Comparison of ENCODE assay signal across 23 cellular contexts in the genomic region with DNA sequence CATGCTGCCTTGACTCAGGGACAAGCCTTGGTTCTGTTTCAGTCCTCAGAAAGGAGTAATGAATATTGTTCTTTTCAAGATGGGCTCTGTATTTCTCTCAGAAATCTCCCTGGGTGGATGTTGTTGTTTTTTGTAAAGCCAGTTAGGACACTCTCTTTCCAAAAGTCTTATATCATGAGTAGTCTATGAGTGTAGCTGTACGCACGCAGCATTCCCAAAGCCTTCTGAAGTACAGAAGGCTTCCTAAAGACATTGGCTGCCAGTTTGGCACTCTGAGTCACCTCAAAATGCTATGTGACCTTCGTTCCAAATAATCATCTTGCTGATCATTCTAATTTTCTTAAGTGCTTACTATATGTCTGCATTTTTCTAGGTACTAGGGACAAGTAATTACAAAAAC. TPM values are rescaled to one million over a fixed set of nuclear protein-coding genes. Genes with fewer than 3 reads are reported as not detected.
A peak's percentile ranks its signal among the peaks of the same experiment; 100 is the strongest.
DNase-seq lines count a peak whose midpoint lies in the region; ATAC-seq and TF ChIP-seq lines count a peak whose summit lies in the region.
"Had no signal": no experiment of that assay in that cellular context is flagged by ENCODE, and none has a peak within 500 bp of the region (broad histone marks: within the 10 kb centered on the region; RNA-seq: fewer than 3 reads in every experiment).

No MANE protein-coding gene starts in this region.

- peak overlapping the region; percentile 58 for H3K27ac ChIP-seq in AG04450 (ENCODE audit: low read depth, low read length)
- H3K27ac ChIP-seq in HCT116 (ENCODE audit: low read depth, low read length) = no peak overlapping the region
- peak overlapping the region in 3 of 4 donors; percentile 2 to 27 (median 19) for H3K27ac ChIP-seq in gastroesophageal sphincter
- H3K27ac ChIP-seq: epithelial cell of prostate, hepatocyte, transverse colon had no signal

- H3K79me2 ChIP-seq in HCT116 (ENCODE audit: insufficient read depth, low read length) = no peaks in the 10 kb centered on the region
- H3K79me2 ChIP-seq: hepatocyte had no signal

- peaks cover 0 to 16% of the 10 kb centered on the region in 2 experiments; a peak in 2 of 4 replicates for H3K4me1 ChIP-seq in HCT116 (ENCODE audit: control insufficient read depth in 1 of 2, insufficient read depth in 2 of 2, low read length in 2 of 2)
- peaks cover 0 to 30% (median 0%) of the 10 kb centered on the region in 3 donors for H3K4me1 ChIP-seq in gastroesophageal sphincter
- H3K4me1 ChIP-seq: transverse colon had no signal

- TF ChIP-seq CTCF in AG04450 (IDR thresholded peaks at IDR 0.05; ENCODE audit: low read depth, low read length) = no peak
- no peak for TF ChIP-seq CTCF in HCT116 (IDR thresholded peaks at IDR 0.05 in 2 of 3, conservative IDR thresholded peaks at IDR 0.05 in 1 of 3; ENCODE audit: borderline replicate concordance in 1 of 3, insufficient read depth in 1 of 3, low read depth in 2 of 3, low read length in 2 of 3)
- no peak for TF ChIP-seq CTCF in astrocyte of the spinal cord (IDR thresholded peaks at IDR 0.05; ENCODE audit: low read depth, low read length)
- no peak for TF ChIP-seq CTCF in gastroesophageal sphincter (IDR thresholded peaks at IDR 0.05)

- H3K27ac Mint-ChIP-seq in activated naive CD4-positive, alpha-beta T cell treated with anti-CD3 and anti-CD28 coated beads, Interleukin-2, amount 10 ng/mL, durations not matched to agents 7 days and 5 days = no peak overlapping the region
- H3K27ac Mint-ChIP-seq in activated T-cell treated with anti-CD3 and anti-CD28 coated beads, Interleukin-2, amount 50 U/mL, for 72 hours = no peak overlapping the region
- H3K27ac Mint-ChIP-seq: CD4-positive, alpha-beta T cell; dendritic cell treated with granulocyte-macrophage colony-stimulating factor and Interleukin-4, amounts not matched to agents 40 ng/mL and 50 ng/mL, for 4 days; GM23338; stimulated activated naive B cell treated with anti-CD40 and anti-IgM and Interleukin-4, amounts not matched to agents 10 μg/mL and 1 μg/mL and 100 μg/mL, for 72 hours had no signal

- ATAC-seq in HCT116 (no peak), gastroesophageal sphincter (no peak)
- no peak for ATAC-seq in activated T-cell treated with anti-CD3 and anti-CD28 coated beads, Interleukin-2, amount 50 U/mL, for 72 hours (replicated peaks in 1 of 2)

- no peak overlapping the region for H3K4me3 Mint-ChIP-seq in activated naive CD4-positive, alpha-beta T cell treated with anti-CD3 and anti-CD28 coated beads, Interleukin-2, amount 10 ng/mL, durations not matched to agents 7 days and 5 days
- no peak overlapping the region for H3K4me3 Mint-ChIP-seq in activated T-cell treated with anti-CD3 and anti-CD28 coated beads, Interleukin-2, amount 50 U/mL, for 72 hours
- H3K4me3 Mint-ChIP-seq: brain; CD4-positive, alpha-beta T cell; dendritic cell treated with granulocyte-macrophage colony-stimulating factor and Interleukin-4, amounts not matched to agents 40 ng/mL and 50 ng/mL, for 4 days; GM23338; neural crest cell; stimulated activated naive B cell treated with anti-CD40 and anti-IgM and Interleukin-4, amounts not matched to agents 10 μg/mL and 1 μg/mL and 100 μg/mL, for 72 hours had no signal

- CTCF ChIA-PET in AG04450 (lab: Charles Lee) (interaction anchor here (0.9 to 2.4 kb wide), 9 partner anchors 10 to 1802 kb away, joined by 3 to 16 read pairs (median 5); no protein-coding TSS in a partner anchor), HCT116 (lab: Charles Lee) (interaction anchor here (1.0 to 1.7 kb wide), 5 partner anchors 12 to 1891 kb away, joined by 3 to 12 read pairs (median 3); no protein-coding TSS in a partner anchor)
- CTCF ChIA-PET in activated naive CD4-positive, alpha-beta T cell treated with anti-CD3 and anti-CD28 coated beads, Interleukin-2, amount 10 ng/mL, durations not matched to agents 7 days and 5 days (lab: Charles Lee) = interaction anchor here (0.6 to 1.6 kb wide), 5 partner anchors 9 to 1543 kb away, joined by 3 to 6 read pairs (median 4); no protein-coding TSS in a partner anchor

- H3K27me3 Mint-ChIP-seq in activated naive CD4-positive, alpha-beta T cell treated with anti-CD3 and anti-CD28 coated beads, Interleukin-2, amount 10 ng/mL, durations not matched to agents 7 days and 5 days = no peaks in the 10 kb centered on the region
- no peaks in the 10 kb centered on the region for H3K27me3 Mint-ChIP-seq in activated T-cell treated with anti-CD3 and anti-CD28 coated beads, Interleukin-2, amount 50 U/mL, for 72 hours (ENCODE audit: low read depth)
- H3K27me3 Mint-ChIP-seq: brain; CD4-positive, alpha-beta T cell; dendritic cell treated with granulocyte-macrophage colony-stimulating factor and Interleukin-4, amounts not matched to agents 40 ng/mL and 50 ng/mL, for 4 days had no signal

- no TSS peak for BruUV-seq in HCT116 (replicated peaks; lab: Mats Ljungman, UMichigan)

- H2AFZ ChIP-seq in HCT116 (ENCODE audit: low read depth, low read length, poor library complexity, severe bottlenecking) = peak overlapping the region; percentile 82
- H2AFZ ChIP-seq: GM23338, hepatocyte had no signal

- DNase-seq in AG04450 (ENCODE audit: low read depth, low spot score) (peak; percentile 23), HCT116 (ENCODE audit: low read depth, low spot score) (no peak), astrocyte of the spinal cord (ENCODE audit: low read depth, low spot score) (peak; percentile 39), NCI-H345 treated with DMSO at 0.1 percent for 48 hours (lab: John Stamatoyannopoulos, UW; ENCODE audit: unreplicated experiment) (no peak)
- no peak for DNase-seq in activated naive CD4-positive, alpha-beta T cell (lab: John Stamatoyannopoulos, UW)
- DNase-seq in activated naive CD4-positive, alpha-beta T cell treated with anti-CD3 and anti-CD28 coated beads, Interleukin-2, amount 10 ng/mL, durations not matched to agents 7 days and 5 days = no peak
- no peak for DNase-seq in activated T-cell treated with anti-CD3 and anti-CD28 coated beads, Interleukin-2, amount 50 U/mL, for 72 hours
- DNase-seq: activated CD4-positive, alpha-beta T cell treated with anti-CD3 and anti-CD28 coated beads, Interleukin-2, amount 50 U/mL, for 1 hour; activated CD8-positive, alpha-beta memory T cell treated with anti-CD3 and anti-CD28 coated beads, Interleukin-2, amount 50 U/mL, for 48 hours; activated gamma-delta T cell treated with Interleukin-2 at 50 U/mL for 16 hours; CD4-positive, alpha-beta T cell; stimulated activated naive B cell treated with anti-CD40 and anti-IgM and Interleukin-4, amounts not matched to agents 10 μg/mL and 1 μg/mL and 100 μg/mL, for 72 hours had no signal

- H3K9me3 ChIP-seq in AG04450 (ENCODE audit: control insufficient read depth, insufficient read depth, low read length) = no peaks in the 10 kb centered on the region
- no peaks in the 10 kb centered on the region for H3K9me3 ChIP-seq in HCT116 (ENCODE audit: control insufficient read depth in 1 of 2, insufficient read depth in 1 of 2, low read depth in 1 of 2, low read length in 2 of 2)
- H3K9me3 ChIP-seq in gastroesophageal sphincter = no peaks in the 10 kb centered on the region
- H3K9me3 ChIP-seq: transverse colon had no signal

- H3K27me3 ChIP-seq in AG04450 (ENCODE audit: control insufficient read depth, insufficient read depth, low read length) (no peaks in the 10 kb centered on the region), HCT116 (ENCODE audit: insufficient read depth, low read length) (no peaks in the 10 kb centered on the region), gastroesophageal sphincter (no peaks in the 10 kb centered on the region)
- H3K27me3 ChIP-seq: hepatocyte, transverse colon had no signal

- RAD21 ChIA-PET in HCT116 (lab: Charles Lee; ENCODE audit: low non-redundant PET in 1 of 2, low total read pairs in 2 of 2, uncharacterized antibody in 2 of 2, unreplicated experiment in 2 of 2) = no interaction called here

- POLR2A ChIA-PET in AG04450 (lab: Yijun Ruan, JAX) = interaction anchor here (1.0 kb wide), 1 partner anchor 345 kb away, joined by 3 read pairs; no protein-coding TSS in a partner anchor
- POLR2A ChIA-PET in HCT116 (lab: Charles Lee) = no interaction called here

- no peaks in the 10 kb centered on the region for H4K20me1 ChIP-seq in HCT116 (ENCODE audit: insufficient read depth)

- H3K9ac ChIP-seq in HCT116 (ENCODE audit: low read length) = no peak overlapping the region

- H3K36me3 Mint-ChIP-seq in activated naive CD4-positive, alpha-beta T cell treated with anti-CD3 and anti-CD28 coated beads, Interleukin-2, amount 10 ng/mL, durations not matched to agents 7 days and 5 days = no peaks in the 10 kb centered on the region
- H3K36me3 Mint-ChIP-seq in activated T-cell treated with anti-CD3 and anti-CD28 coated beads, Interleukin-2, amount 50 U/mL, for 72 hours (ENCODE audit: insufficient read depth in 2 of 2) = no peaks in the 10 kb centered on the region
- H3K36me3 Mint-ChIP-seq: brain; stimulated activated naive B cell treated with anti-CD40 and anti-IgM and Interleukin-4, amounts not matched to agents 10 μg/mL and 1 μg/mL and 100 μg/mL, for 72 hours had no signal

- no peak overlapping the region for H3K4me3 ChIP-seq in AG04450 (ENCODE audit: low read depth, low read length)
- no peak overlapping the region for H3K4me3 ChIP-seq in HCT116 (replicated peaks in 1 of 2; ENCODE audit: low read depth in 1 of 2, low read length in 2 of 2)
- no peak overlapping the region for H3K4me3 ChIP-seq in astrocyte of the spinal cord (ENCODE audit: low read depth, low read length)
- no peak overlapping the region for H3K4me3 ChIP-seq in gastroesophageal sphincter
- H3K4me3 ChIP-seq: GM23338, hepatocyte, transverse colon had no signal

- TF ChIP-seq POLR2A in HCT116 (IDR thresholded peaks at IDR 0.05; ENCODE audit: borderline replicate concordance, extremely low read depth, insufficient read depth, insufficient read length) (no peak), gastroesophageal sphincter (IDR thresholded peaks at IDR 0.05) (no peak)

- peak overlapping the region; percentile 33 for H3K4me2 ChIP-seq in HCT116 (ENCODE audit: low read length)
- H3K4me2 ChIP-seq: GM23338, hepatocyte had no signal

- in situ Hi-C loops in astrocyte of the spinal cord (cut with HindIII; ENCODE audit: low sequenced_read_pairs) = no loop called here

- no peaks in the 10 kb centered on the region for H3K4me1 Mint-ChIP-seq in activated naive CD4-positive, alpha-beta T cell treated with anti-CD3 and anti-CD28 coated beads, Interleukin-2, amount 10 ng/mL, durations not matched to agents 7 days and 5 days
- H3K4me1 Mint-ChIP-seq in activated T-cell treated with anti-CD3 and anti-CD28 coated beads, Interleukin-2, amount 50 U/mL, for 72 hours (ENCODE audit: low read depth) = no peaks in the 10 kb centered on the region
- H3K4me1 Mint-ChIP-seq: GM23338; stimulated activated naive B cell treated with anti-CD40 and anti-IgM and Interleukin-4, amounts not matched to agents 10 μg/mL and 1 μg/mL and 100 μg/mL, for 72 hours had no signal

- H3K9me3 Mint-ChIP-seq in activated naive CD4-positive, alpha-beta T cell treated with anti-CD3 and anti-CD28 coated beads, Interleukin-2, amount 10 ng/mL, durations not matched to agents 7 days and 5 days = no peaks in the 10 kb centered on the region
- no peaks in the 10 kb centered on the region for H3K9me3 Mint-ChIP-seq in activated T-cell treated with anti-CD3 and anti-CD28 coated beads, Interleukin-2, amount 50 U/mL, for 72 hours
- H3K9me3 Mint-ChIP-seq: brain; CD4-positive, alpha-beta T cell; dendritic cell treated with granulocyte-macrophage colony-stimulating factor and Interleukin-4, amounts not matched to agents 40 ng/mL and 50 ng/mL, for 4 days; GM23338; neural crest cell; stimulated activated naive B cell treated with anti-CD40 and anti-IgM and Interleukin-4, amounts not matched to agents 10 μg/mL and 1 μg/mL and 100 μg/mL, for 72 hours had no signal

- WGBS in gastroesophageal sphincter (ENCODE audit: low coverage in 1 of 2), 2 donors = 36 to 50% methylated on average over 2 to 3 of the region's 3 CpGs

- no peak for TF ChIP-seq RAD21 in HCT116 (IDR thresholded peaks at IDR 0.05; ENCODE audit: low read depth)

- intact Hi-C loops in HCT116 (cut with micrococcal nuclease) = loop anchor here (1.0 to 5.0 kb wide), 4 partner anchors 346 to 1891 kb away; no protein-coding TSS in a partner anchor

- no peaks in the 10 kb centered on the region for H3K36me3 ChIP-seq in HCT116 (ENCODE audit: control insufficient read depth in 1 of 2, insufficient read depth in 2 of 2, low read length in 2 of 2)
- peaks cover 3 to 35% of the 10 kb centered on the region in 2 donors for H3K36me3 ChIP-seq in gastroesophageal sphincter

- no peaks in the 10 kb centered on the region for H3K9me2 ChIP-seq in HCT116 (ENCODE audit: insufficient read depth)

- no peak for TF ChIP-seq EP300 in gastroesophageal sphincter (IDR thresholded peaks at IDR 0.05)

RNA-seq across cellular contexts. Expression of a gene that starts 16.7 kb away (rescaled TPM):
- polyA plus RNA-seq in AG04450 (2011; rRNA removed) = 0.19 TPM in 1 of 2 replicates, not detected in the other
- polyA minus RNA-seq in AG04450 (2011; rRNA and poly(A)+ RNA removed) = not detected in 2 replicates
- total RNA-seq in HCT116 (2021; ENCODE audit: unreplicated experiment) (0.22 TPM), gastroesophageal sphincter (10 to 100 TPM; 14.1 to 32.2 (median 22.1) TPM)
- not detected in 2 replicates for polyA plus RNA-seq in HCT116 (2012)
- total RNA-seq in activated T-cell treated with anti-CD3 and anti-CD28 coated beads, Interleukin-2, amount 50 U/mL, for 72 hours = not detected
- total RNA-seq: A172; CD4-positive, alpha-beta T cell; HepG2; mesenteric fat pad; neural crest cell had no signal
- polyA plus RNA-seq: HepG2 had no signal

Comparison
In these comparisons a context has a peak if more than half of its experiments do, and no peak if none do; other contexts are left out.
1. DNase-seq: peak in AG04450 (single experiment) and astrocyte of the spinal cord (single experiment); none in HCT116 (single experiment), activated naive CD4-positive, alpha-beta T cell (0 of 4), activated naive CD4-positive, alpha-beta T cell treated with anti-CD3 and anti-CD28 coated beads, Interleukin-2, amount 10 ng/mL, durations not matched to agents 7 days and 5 days (single experiment), NCI-H345 treated with DMSO at 0.1 percent for 48 hours (single experiment) and activated T-cell treated with anti-CD3 and anti-CD28 coated beads, Interleukin-2, amount 50 U/mL, for 72 hours (0 of 2).
2. RNA of a gene that starts 16.7 kb away (total RNA-seq): 14.1 to 32.2 TPM in gastroesophageal sphincter; not detected in activated T-cell treated with anti-CD3 and anti-CD28 coated beads, Interleukin-2, amount 50 U/mL, for 72 hours and 0.22 TPM in HCT116 (single experiment); every median in the first group is over 10 times any median in the second.